Comparison of ENCODE assay signal across 8 cellular contexts in genomic region chr16:21513812-21514473, GRCh38.
DNase-seq lines count a peak whose midpoint lies in the region; ATAC-seq and TF ChIP-seq lines count a peak whose summit lies in the region.
"Not testable (repeated sequence)": the region's sequence is repeated elsewhere in the genome, so short reads cannot be mapped to it uniquely, and the experiment has no call there.

No MANE protein-coding gene starts in this region.

- ATAC-seq in CD8-positive, alpha-beta T cell: not testable (repeated sequence)
- peak; percentile 7 for ATAC-seq in Panc1

- H3K4me2 ChIP-seq in hepatocyte: peak overlapping the region; percentile 19

- H2AFZ ChIP-seq in hepatocyte: not testable (repeated sequence)

- H3K4me3 ChIP-seq in CD8-positive, alpha-beta T cell (ENCODE audit: low read depth, low read length); HEK293 (ENCODE audit: low read depth, low read length); Panc1 (ENCODE audit: low read depth in 2 of 2, low read length in 2 of 2); hepatocyte: not testable (repeated sequence)
- H3K4me3 ChIP-seq in dorsolateral prefrontal cortex: peak overlapping the region in 53 of 59 donors; percentile 0 to 95 (median 38)
- H3K4me3 ChIP-seq in ovary: peak overlapping the region; percentile 2

- H3K9me2 ChIP-seq in hepatocyte (replicated peaks; ENCODE audit: insufficient read depth): not testable (repeated sequence)

- intact Hi-C loops in CD8-positive, alpha-beta T cell (cut with DNase I, micrococcal nuclease); Panc1 (cut with micrococcal nuclease; ENCODE audit: unreplicated experiment); activated T-helper 1 cell treated with anti-CD3 and anti-CD28 coated beads, Interleukin-12 subunit alpha, Interleukin-12 subunit beta, Interleukin-2, Interleukin-4 antibody, amounts not matched to agents 30 ng/mL and 10 ng/mL and 1 ng/mL, durations not matched to agents 14 hours and 24 hours and 36 hours (cut with micrococcal nuclease); ovary (cut with DNase I): not testable (repeated sequence)
- intact Hi-C loops in dorsolateral prefrontal cortex (cut with DNase I): loop anchor here in 1 of 2 donors (2.0 to 10.0 kb wide), 2 partner anchors 41 to 681 kb away; no protein-coding TSS in a partner anchor

- peaks cover 20% of the 10 kb centered on the region for H3K4me1 ChIP-seq in CD8-positive, alpha-beta T cell (ENCODE audit: insufficient read depth, low read length)
- H3K4me1 ChIP-seq in HEK293 (ENCODE audit: control insufficient read depth, insufficient read depth, low read length): peaks cover 16% of the 10 kb centered on the region; the same call in 1 of the 2 replicates
- H3K4me1 ChIP-seq in Panc1 (ENCODE audit: control insufficient read depth, insufficient read depth, low read length): peaks cover 62% of the 10 kb centered on the region
- H3K4me1 ChIP-seq in hepatocyte (ENCODE audit: insufficient read depth): peaks cover 49% of the 10 kb centered on the region
- peaks cover 42% of the 10 kb centered on the region for H3K4me1 ChIP-seq in ovary (ENCODE audit: insufficient read depth)

- not testable (repeated sequence) for TF ChIP-seq EP300 in ovary (IDR thresholded peaks at IDR 0.05)

- H4K20me1 ChIP-seq in hepatocyte (ENCODE audit: insufficient read depth, poor library complexity, severe bottlenecking): peaks cover 78% of the 10 kb centered on the region

- TF ChIP-seq POLR2A in ovary (IDR thresholded peaks at IDR 0.05): not testable (repeated sequence)

- H3K9me3 ChIP-seq in CD8-positive, alpha-beta T cell (ENCODE audit: low read length); HEK293 (ENCODE audit: control insufficient read depth, insufficient read depth, low read depth, low read length); Panc1 (ENCODE audit: control insufficient read depth, insufficient read depth, low read depth, low read length); hepatocyte (ENCODE audit: low read depth); ovary: not testable (repeated sequence)

- H3K4me3 Mint-ChIP-seq in CD8-positive, alpha-beta T cell; activated T-helper 1 cell treated with anti-CD3 and anti-CD28 coated beads, Interleukin-12 subunit alpha, Interleukin-12 subunit beta, Interleukin-2, Interleukin-4 antibody, amounts not matched to agents 30 ng/mL and 10 ng/mL and 1 ng/mL, durations not matched to agents 14 hours and 24 hours and 36 hours: not testable (repeated sequence)

- not testable (repeated sequence) for DNase-seq in CD8-positive, alpha-beta T cell; Panc1 (ENCODE audit: low read depth, low spot score); activated T-helper 1 cell treated with anti-CD3 and anti-CD28 coated beads, Interleukin-12 subunit alpha, Interleukin-12 subunit beta, Interleukin-2, Interleukin-4 antibody, amounts not matched to agents 30 ng/mL and 10 ng/mL and 1 ng/mL, durations not matched to agents 14 hours and 24 hours and 36 hours (ENCODE audit: low spot score)
- DNase-seq in dorsolateral prefrontal cortex (peak in 1 of 10 donors; percentile 36), hepatocyte (ENCODE audit: low spot score) (peak; percentile 30), ovary (peak in 4 of 5 donors; percentile 43 to 68 (median 54))

- H3K27me3 ChIP-seq in CD8-positive, alpha-beta T cell (ENCODE audit: insufficient read depth, low read length); Panc1 (ENCODE audit: control insufficient read depth, insufficient read depth, low read length); dorsolateral prefrontal cortex; hepatocyte; ovary: not testable (repeated sequence)

- not testable (repeated sequence) for H3K27me3 Mint-ChIP-seq in CD8-positive, alpha-beta T cell (ENCODE audit: low read depth); activated T-helper 1 cell treated with anti-CD3 and anti-CD28 coated beads, Interleukin-12 subunit alpha, Interleukin-12 subunit beta, Interleukin-2, Interleukin-4 antibody, amounts not matched to agents 30 ng/mL and 10 ng/mL and 1 ng/mL, durations not matched to agents 14 hours and 24 hours and 36 hours (ENCODE audit: insufficient read depth)

- not testable (repeated sequence) for H3K27ac ChIP-seq in CD8-positive, alpha-beta T cell (ENCODE audit: low read depth, low read length); HEK293 (ENCODE audit: extremely low read depth, low read depth, low read length); hepatocyte; ovary
- H3K27ac ChIP-seq in Panc1 (ENCODE audit: low read length) (peak overlapping the region; percentile 64; the same call in 1 of the 2 replicates), dorsolateral prefrontal cortex (peak overlapping the region in 52 of 59 donors; percentile 10 to 91 (median 72)), temporal lobe (ENCODE audit: low read depth, low read length) (peak overlapping the region; percentile 50)

- WGBS in hepatocyte (ENCODE audit: low lambda C conversion rate, missing lambda C conversion rate): 88% methylated on average over 18 of the region's 18 CpGs
- WGBS in ovary, 3 donors: 24 to 73% (median 68%) methylated on average over 5 to 18 of the region's 18 CpGs

- H3K9me3 Mint-ChIP-seq in CD8-positive, alpha-beta T cell; activated T-helper 1 cell treated with anti-CD3 and anti-CD28 coated beads, Interleukin-12 subunit alpha, Interleukin-12 subunit beta, Interleukin-2, Interleukin-4 antibody, amounts not matched to agents 30 ng/mL and 10 ng/mL and 1 ng/mL, durations not matched to agents 14 hours and 24 hours and 36 hours: not testable (repeated sequence)

- not testable (repeated sequence) for H3K36me3 ChIP-seq in CD8-positive, alpha-beta T cell (ENCODE audit: insufficient read depth, low read length); Panc1 (ENCODE audit: control insufficient read depth, insufficient read depth, low read length); hepatocyte (replicated peaks; ENCODE audit: insufficient read depth, low read depth); ovary
- H3K36me3 ChIP-seq in HEK293 (ENCODE audit: control insufficient read depth in 2 of 2, insufficient read depth in 1 of 2, low read length in 2 of 2): peaks cover 0 to 11% of the 10 kb centered on the region in 2 experiments; a peak in 1 of 3 replicates

- peaks cover 65% of the 10 kb centered on the region for H3K4me1 Mint-ChIP-seq in CD8-positive, alpha-beta T cell (ENCODE audit: low read depth)
- H3K4me1 Mint-ChIP-seq in activated T-helper 1 cell treated with anti-CD3 and anti-CD28 coated beads, Interleukin-12 subunit alpha, Interleukin-12 subunit beta, Interleukin-2, Interleukin-4 antibody, amounts not matched to agents 30 ng/mL and 10 ng/mL and 1 ng/mL, durations not matched to agents 14 hours and 24 hours and 36 hours (ENCODE audit: low read depth): peaks cover 67% of the 10 kb centered on the region

- CTCF ChIA-PET in CD8-positive, alpha-beta T cell (lab: Charles Lee); HEK293 (lab: Yijun Ruan, JAX); Panc1 (lab: Charles Lee): not testable (repeated sequence)

- POLR2A ChIA-PET in CD8-positive, alpha-beta T cell (lab: Charles Lee); HEK293 (lab: Yijun Ruan, JAX); Panc1 (lab: Charles Lee): not testable (repeated sequence)

- in situ Hi-C loops in Panc1 (cut with HindIII; ENCODE audit: low pct_unique_long_range_greater_than_20kb, low sequenced_read_pairs): not testable (repeated sequence)

- H3K36me3 Mint-ChIP-seq in CD8-positive, alpha-beta T cell: peaks cover 46% of the 10 kb centered on the region
- peaks cover 27% of the 10 kb centered on the region for H3K36me3 Mint-ChIP-seq in activated T-helper 1 cell treated with anti-CD3 and anti-CD28 coated beads, Interleukin-12 subunit alpha, Interleukin-12 subunit beta, Interleukin-2, Interleukin-4 antibody, amounts not matched to agents 30 ng/mL and 10 ng/mL and 1 ng/mL, durations not matched to agents 14 hours and 24 hours and 36 hours (ENCODE audit: low read depth)

- BruUV-seq in Panc1 (replicated peaks; lab: Mats Ljungman, UMichigan): not testable (repeated sequence)

- H3K27ac Mint-ChIP-seq in CD8-positive, alpha-beta T cell: peak overlapping the region; percentile 1
- peak overlapping the region; percentile 62 for H3K27ac Mint-ChIP-seq in activated T-helper 1 cell treated with anti-CD3 and anti-CD28 coated beads, Interleukin-12 subunit alpha, Interleukin-12 subunit beta, Interleukin-2, Interleukin-4 antibody, amounts not matched to agents 30 ng/mL and 10 ng/mL and 1 ng/mL, durations not matched to agents 14 hours and 24 hours and 36 hours

- TF ChIP-seq CTCF in CD8-positive, alpha-beta T cell (IDR thresholded peaks at IDR 0.05); HEK293 (tag by site-specific recombination; IDR thresholded peaks at IDR 0.05); Panc1 (IDR thresholded peaks at IDR 0.05); dorsolateral prefrontal cortex (IDR thresholded peaks at IDR 0.05 in 54 of 56, conservative IDR thresholded peaks at IDR 0.05 in 2 of 56; ENCODE audit: low read depth in 1 of 56, partially characterized antibody in 56 of 56); hepatocyte (IDR thresholded peaks at IDR 0.05; ENCODE audit: poor library complexity); ovary (IDR thresholded peaks at IDR 0.05): not testable (repeated sequence)

- H3K79me2 ChIP-seq in hepatocyte: peaks cover 97% of the 10 kb centered on the region

TF ChIP-seq in HEK293, 187 proteins besides CTCF, POLR2A, EP300 and RAD21 (continues in another document):
- TF ChIP-seq ZEB2 (tag by site-specific recombination; IDR thresholded peaks at IDR 0.05) (peak; percentile 55), ZNF600 (tag by site-specific recombination; IDR thresholded peaks at IDR 0.05) (peak; percentile 12; the same call in 1 of the 2 replicates), FEZF1 (tag by site-specific recombination; IDR thresholded peaks at IDR 0.05) (peak; percentile 26; the same call in 1 of the 2 replicates), ZNF341 (tag by site-specific recombination; IDR thresholded peaks at IDR 0.05; ENCODE audit: low read depth) (peak; percentile 17; the same call in 1 of the 2 replicates), GLIS1 (tag by site-specific recombination; IDR thresholded peaks at IDR 0.05) (0 out of 2 replicates have a peak, but pooled peaks have one; percentile 18), ZNF843 (tag by site-specific recombination; IDR thresholded peaks at IDR 0.05) (peak; percentile 17; the same call in 1 of the 2 replicates)
